Comparison of ENCODE assay signal across 13 cellular contexts in genomic region chr1:94411217-94411616, GRCh38. TPM values are rescaled to one million over a fixed set of nuclear protein-coding genes. Genes with fewer than 3 reads are reported as not detected.
DNase-seq lines count a peak whose midpoint lies in the region; ATAC-seq, FAIRE-seq and TF ChIP-seq lines count a peak whose summit lies in the region.
"Had no signal": no experiment of that assay in that cellular context is flagged by ENCODE, and none has a peak within 500 bp of the region (broad histone marks: within the 10 kb centered on the region; RNA-seq: fewer than 3 reads in every experiment).

No MANE protein-coding gene starts in this region.

- no peak overlapping the region for H3K9ac ChIP-seq in GM12878 (ENCODE audit: control insufficient read depth, insufficient read depth, low read length)

- no TSS peak for BruUV-seq in GM12878 (replicated peaks; lab: Mats Ljungman, UMichigan)

- ATAC-seq in GM18861 (IDR thresholded peaks at IDR 0.05; ENCODE audit: unreplicated experiment) (peak; percentile 91), GM21529 (IDR thresholded peaks at IDR 0.05; ENCODE audit: unreplicated experiment) (peak; percentile 90), HG03108 (IDR thresholded peaks at IDR 0.05; ENCODE audit: unreplicated experiment) (peak; percentile 67), GM12878 (peak; percentile 96), HG03460 (IDR thresholded peaks at IDR 0.05; ENCODE audit: unreplicated experiment) (no peak)
- ATAC-seq: CD8-positive, alpha-beta T cell; lower lobe of right lung had no signal

- no peaks in the 10 kb centered on the region for H3K36me3 ChIP-seq in GM12878 (ENCODE audit: control insufficient read depth in 2 of 2, insufficient read depth in 2 of 2, low read length in 1 of 2)
- H3K36me3 ChIP-seq: lower lobe of right lung, prostate gland, thoracic aorta had no signal

- H3K4me3 ChIP-seq in GM12878, result no peak overlapping the region
- H3K4me3 ChIP-seq: lower lobe of right lung, prostate gland, thoracic aorta had no signal

- intact Hi-C loops in GM12878 (cut with micrococcal nuclease; ENCODE audit: unreplicated experiment), result loop anchor here (10.0 kb wide), 1 partner anchor 824 kb away; the partner anchor contains the start of gene RWDD3

- H3K4me1 ChIP-seq in GM12878 (ENCODE audit: control insufficient read depth, insufficient read depth, low read length), result no peaks in the 10 kb centered on the region
- H3K4me1 ChIP-seq: lower lobe of right lung had no signal

- no peak for TF ChIP-seq CTCF in GM12878 (IDR thresholded peaks at IDR 0.05 in 2 of 3, conservative IDR thresholded peaks at IDR 0.05 in 1 of 3; ENCODE audit: control insufficient read depth in 2 of 3, extremely low read depth in 1 of 3, insufficient read depth in 1 of 3, low read depth in 3 of 3, low read length in 3 of 3)

- 0% methylated on average over 1 of the region's 1 CpG for WGBS in GM12878 (ENCODE audit: insufficient coverage, insufficient replicate concordance, low lambda C conversion rate, missing lambda C conversion rate)

- CTCF ChIA-PET in GM12878 (lab: Yijun Ruan, JAX), result interaction anchor here (0.6 kb wide), 1 partner anchor 108 kb away, joined by 3 read pairs; no protein-coding TSS in a partner anchor

- no peaks in the 10 kb centered on the region for H3K9me3 ChIP-seq in GM12878 (replicated peaks; ENCODE audit: control insufficient read depth, insufficient read depth, low read length)
- H3K9me3 ChIP-seq: lower lobe of right lung, prostate gland, thoracic aorta had no signal

- SMC1A ChIA-PET in GM12878 (lab: Charles Lee; ENCODE audit: uncharacterized antibody, unreplicated experiment), result no interaction called here

- H3K27me3 ChIP-seq in GM12878 (replicated peaks in 1 of 2; ENCODE audit: control insufficient read depth in 2 of 2, insufficient read depth in 2 of 2, low read length in 1 of 2), result peaks cover 0 to 3% of the 10 kb centered on the region in 2 experiments; a peak in 1 of 4 replicates

- TF ChIP-seq EP300 in GM12878 (IDR thresholded peaks at IDR 0.05; ENCODE audit: borderline replicate concordance in 1 of 2, control insufficient read depth in 1 of 2, low read depth in 2 of 2, low read length in 2 of 2), result no peak

- H2AFZ ChIP-seq in GM12878 (ENCODE audit: control insufficient read depth, low read depth, low read length), result no peak overlapping the region

- no peaks in the 10 kb centered on the region for H4K20me1 ChIP-seq in GM12878 (ENCODE audit: control insufficient read depth, insufficient read depth)

- no peak for FAIRE-seq in GM12878 (lab: Jason Lieb, UNC)

- no peak overlapping the region for H3K4me2 ChIP-seq in GM12878 (ENCODE audit: control insufficient read depth, insufficient read depth)

- no peaks in the 10 kb centered on the region for H3K79me2 ChIP-seq in GM12878 (ENCODE audit: control insufficient read depth, insufficient read depth, low read length)

- RAD21 ChIA-PET in GM12878 (lab: Charles Lee; ENCODE audit: unreplicated experiment), result no interaction called here

- in situ Hi-C loops in GM12878 (cut with MboI), result no loop called here

- POLR2A ChIA-PET in GM12878 (lab: Charles Lee), result no interaction called here

- H3K27ac ChIP-seq in GM12878 (ENCODE audit: control insufficient read depth, insufficient read depth), result no peak overlapping the region
- H3K27ac ChIP-seq: lower lobe of right lung, prostate gland, thoracic aorta had no signal

- TF ChIP-seq RAD21 in GM12878 (IDR thresholded peaks at IDR 0.05; ENCODE audit: insufficient read depth, low read depth, low read length), result no peak

- TF ChIP-seq POLR2A in GM12878 (IDR thresholded peaks at IDR 0.05; ENCODE audit: low read depth, low read length), result no peak

- DNase-seq in GM12878 (ENCODE audit: low read depth, low spot score) (peak; percentile 20), hippocampal formation (lab: John Stamatoyannopoulos, UW) (no peak), middle frontal gyrus (ENCODE audit: extremely low spot score, low spot score) (no peak)
- no peak for DNase-seq in activated effector memory CD4-positive, alpha-beta T cell treated with Interleukin-2 at 50 U/mL for 16 hours
- DNase-seq: activated CD4-positive, CD25-positive, alpha-beta regulatory T cell; CD8-positive, alpha-beta T cell; lower lobe of right lung had no signal

TF ChIP-seq in GM12878, 131 proteins besides CTCF, POLR2A, EP300 and RAD21:
- TF ChIP-seq JUNB (IDR thresholded peaks at IDR 0.05) (peak; percentile 89), ZNF217 (IDR thresholded peaks at IDR 0.05) (peak; percentile 58; the same call in 1 of the 2 replicates), IRF4 (IDR thresholded peaks at IDR 0.05; ENCODE audit: low read depth, low read length) (peak; percentile 81), BMI1 (IDR thresholded peaks at IDR 0.05; ENCODE audit: borderline replicate concordance) (peak; percentile 40; the same call in 1 of the 2 replicates), MTA2 (IDR thresholded peaks at IDR 0.05; ENCODE audit: low read depth) (peak; percentile 96), RUNX3 (IDR thresholded peaks at IDR 0.05; ENCODE audit: low read length) (peak; percentile 92), ATF7 (IDR thresholded peaks at IDR 0.05; ENCODE audit: low read depth) (peak; percentile 70), DPF2 (IDR thresholded peaks at IDR 0.05) (peak; percentile 49; the same call in 1 of the 2 replicates), TCF3 (IDR thresholded peaks at IDR 0.05; ENCODE audit: borderline replicate concordance, insufficient read depth, low read depth, low read length) (no peak), IKZF2 (IDR thresholded peaks at IDR 0.05) (peak; percentile 27 to 67; a peak in 2 of 4 replicates), ELK1 (IDR thresholded peaks at IDR 0.05; ENCODE audit: low read depth, low read length) (no peak), NFIC (IDR thresholded peaks at IDR 0.05; ENCODE audit: low read depth, low read length) (peak; percentile 47; the same call in 1 of the 2 replicates), CHD2 (IDR thresholded peaks at IDR 0.05; ENCODE audit: borderline replicate concordance, low read depth, low read length) (no peak), BHLHE40 (IDR thresholded peaks at IDR 0.05; ENCODE audit: borderline replicate concordance in 1 of 2, low read depth in 2 of 2, low read length in 1 of 2) (peak; percentile 92 to 93), CBFB (IDR thresholded peaks at IDR 0.05; ENCODE audit: low read depth) (peak; percentile 56; the same call in 1 of the 2 replicates), ZNF24 (IDR thresholded peaks at IDR 0.05) (no peak), RELB (IDR thresholded peaks at IDR 0.05; ENCODE audit: low read depth) (peak; percentile 20; the same call in 1 of the 2 replicates), BCL11A (IDR thresholded peaks at IDR 0.05; ENCODE audit: low read depth, low read length) (peak; percentile 70), SPI1 (IDR thresholded peaks at IDR 0.05; ENCODE audit: borderline replicate concordance, insufficient read depth, low read depth, low read length) (peak; percentile 59)

RNA-seq across cellular contexts. Expression of gene ABCD3, which starts 7.0 kb away (rescaled TPM):
- 25.1 and 27.0 TPM in 2 replicates for total RNA-seq in GM12878 (2013; cell fraction: nucleolus; rRNA removed)
- 23.4 and 29.4 TPM in 2 replicates for total RNA-seq in GM12878 (2014; rRNA removed)
- total RNA-seq in GM12878 (2014; rRNA removed; fragmentation: Illumina TruSeq; extraction: Trizol), result 32.6 and 32.8 TPM in 2 replicates
- 27.4 and 29.3 TPM in 2 replicates for total RNA-seq in GM12878 (2021)
- polyA plus RNA-seq in GM12878 (2011; ENCODE audit: low read depth), result 5.6 TPM
- 24.9 and 35.3 TPM in 2 replicates for polyA plus RNA-seq in GM12878 (2011; rRNA removed)
- 7.3 and 8.3 TPM in 2 replicates for polyA plus RNA-seq in GM12878 (2011; cell fraction: cytosol; rRNA removed)
- polyA plus RNA-seq in GM12878 (2011; cell fraction: nucleus; rRNA removed), result 19.4 and 20.9 TPM in 2 replicates
- polyA plus RNA-seq in GM12878 (2012), result 9.0 and 10.5 TPM in 2 replicates
- polyA plus RNA-seq in GM12878 (2014; fragmentation: Illumina TruSeq; extraction: Trizol), result 23.4 and 36.6 TPM in 2 replicates
- polyA plus RNA-seq in GM12878 (2014; fragmentation: Nextera tagmentation; extraction: Ambion mirVana), result 10 to 100 TPM; 15.1 to 16.3 TPM
- 16.9 and 18.7 TPM in 2 replicates for polyA plus RNA-seq in GM12878 (2014; rRNA removed)
- polyA plus RNA-seq in GM12878 (2016; fragmentation: Nextera tagmentation; extraction: Ambion mirVana), result 10 to 100 TPM; 38.0 to 40.2 TPM
- polyA minus RNA-seq in GM12878 (2011; rRNA and poly(A)+ RNA removed), result 17.3 and 25.8 TPM in 2 replicates
- 9.9 and 10.4 TPM in 2 replicates for polyA minus RNA-seq in GM12878 (2011; cell fraction: cytosol; rRNA and poly(A)+ RNA removed)
- 11.4 and 20.6 TPM in 2 replicates for polyA minus RNA-seq in GM12878 (2011; cell fraction: nucleus; rRNA and poly(A)+ RNA removed)
